ENCODE assay signal across 8 cellular contexts in the genomic region with DNA sequence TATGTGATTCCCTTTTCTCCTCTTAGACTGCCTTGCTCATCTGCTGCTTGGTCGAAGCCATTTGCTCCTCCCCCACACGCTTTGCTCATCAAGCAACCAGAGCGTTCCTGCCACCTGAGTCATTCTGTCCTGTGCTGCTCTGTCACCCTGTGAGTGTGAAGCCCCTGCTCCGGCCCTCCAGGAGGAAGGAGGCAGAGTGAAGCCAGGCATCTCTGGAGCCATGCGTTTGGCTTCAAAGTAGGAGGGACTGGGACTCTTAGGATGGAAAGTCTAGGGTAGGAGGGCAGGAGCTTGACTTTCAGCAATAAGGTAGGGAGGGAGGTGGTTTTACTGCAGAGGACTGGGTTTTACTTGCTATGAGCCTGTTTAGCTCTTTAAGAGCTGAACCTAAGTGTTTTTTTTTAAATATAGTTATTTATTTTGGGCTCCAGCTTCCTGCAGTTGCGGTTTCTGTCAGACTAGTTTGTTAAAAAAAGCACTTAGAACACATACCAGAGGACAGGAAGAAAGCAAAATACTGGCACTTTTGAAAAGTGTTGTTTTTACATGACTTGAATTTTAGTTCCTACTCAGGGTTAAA.
DNase-seq lines count a peak whose midpoint lies in the region; ATAC-seq and TF ChIP-seq lines count a peak whose summit lies in the region.

No MANE protein-coding gene starts in this region.

- TF ChIP-seq CTCF in AG10803 (conservative IDR thresholded peaks at IDR 0.05; ENCODE audit: low read length), result no peak

- peak overlapping the region; percentile 96 to 99 for H3K27ac Mint-ChIP-seq in T-cell

- CTCF ChIA-PET in T-cell (lab: Charles Lee), result interaction anchor here in 1 of 2 donors (0.6 to 2.0 kb wide), 4 partner anchors 42 to 182 kb away, joined by 3 to 10 read pairs (median 4); partner anchors contain the start of gene HOPX

- no peaks in the 10 kb centered on the region for H3K36me3 Mint-ChIP-seq in T-cell

- H3K4me3 Mint-ChIP-seq in T-cell, result peak overlapping the region; percentile 72 to 81 (median 72)

- ATAC-seq in GM19372 (IDR thresholded peaks at IDR 0.05; ENCODE audit: low read depth, unreplicated experiment) (peak; percentile 80), HG03442 (IDR thresholded peaks at IDR 0.05; ENCODE audit: unreplicated experiment) (peak; percentile 95), T-cell (replicated peaks in 1 of 4) (peak; percentile 82 to 89 (median 88))

- POLR2A ChIA-PET in T-cell (lab: Charles Lee), result interaction anchor here in 1 of 2 donors (0.6 to 1.0 kb wide), 3 partner anchors 10 to 226 kb away, joined by 3 read pairs; no protein-coding TSS in a partner anchor

- no peaks in the 10 kb centered on the region for H3K9me3 Mint-ChIP-seq in T-cell

- H3K27me3 Mint-ChIP-seq in T-cell, result no peaks in the 10 kb centered on the region

- no peak overlapping the region for H3K4me3 ChIP-seq in AG10803 (ENCODE audit: low read length)

- H3K4me1 Mint-ChIP-seq in T-cell, result peaks cover 57 to 72% (median 57%) of the 10 kb centered on the region in 3 donors

- DNase-seq in AG10803 (ENCODE audit: low read depth) (peak; percentile 87), T-cell (peak; percentile 11 to 69 (median 40)), amniotic stem cell (lab: John Stamatoyannopoulos, UW) (peak; percentile 88), kidney tubule cell (ENCODE audit: low spot score) (peak; percentile 95), NCI-H226 (no peak)
- peak; percentile 32 to 50 (median 44) for DNase-seq in stimulated activated CD4-positive, alpha-beta T cell treated with anti-CD3 and anti-CD28 coated beads, TNF-alpha, amount 100 ng/mL, for 1 hour (ENCODE audit: low read depth in 3 of 3, low spot score in 1 of 3)
